In the genomic region with DNA sequence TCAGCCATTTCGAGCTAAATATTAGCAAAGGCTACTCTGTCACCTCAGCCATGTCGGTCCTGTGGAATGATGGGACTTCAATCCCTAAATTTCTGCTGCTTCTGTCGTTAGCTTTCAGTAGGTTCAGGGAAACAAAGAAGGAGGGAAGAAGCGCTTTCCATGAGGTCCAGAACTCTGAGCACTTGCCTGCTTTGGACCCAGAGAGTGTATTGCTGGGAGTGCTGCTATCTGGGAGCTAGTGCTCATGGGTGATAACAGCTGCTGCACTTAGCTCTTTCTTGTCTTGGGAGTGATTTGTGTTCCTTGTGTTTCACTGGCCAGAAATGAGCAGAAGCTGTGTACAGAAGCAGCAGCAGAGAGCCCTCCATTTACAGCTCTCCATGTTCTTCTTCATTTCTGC, we compare ENCODE assay signal across 17 cellular contexts.
DNase-seq lines count a peak whose midpoint lies in the region; ATAC-seq and TF ChIP-seq lines count a peak whose summit lies in the region.
"Had no signal": no experiment of that assay in that cellular context is flagged by ENCODE, and none has a peak within 500 bp of the region (broad histone marks: within the 10 kb centered on the region; RNA-seq: fewer than 3 reads in every experiment).

No MANE protein-coding gene starts in this region.

- TF ChIP-seq CTCF in hepatocyte (IDR thresholded peaks at IDR 0.05; ENCODE audit: poor library complexity) (no peak), parathyroid adenoma (IDR thresholded peaks at IDR 0.05) (no peak), upper lobe of left lung (IDR thresholded peaks at IDR 0.05) (no peak), chondrocyte (IDR thresholded peaks at IDR 0.05) (no peak)

- DNase-seq in NCI-H2227 (lab: John Stamatoyannopoulos, UW; ENCODE audit: unreplicated experiment) (peak; percentile 8), NCI-H2227 treated with DMSO at 0.1 percent for 48 hours (lab: John Stamatoyannopoulos, UW) (no peak), hepatocyte (ENCODE audit: low spot score) (peak; percentile 32), upper lobe of left lung (no peak), chondrocyte (ENCODE audit: low spot score) (no peak), ecto neural progenitor cell (ENCODE audit: low spot score) (no peak)
- DNase-seq: CD4-positive, CD25-positive, alpha-beta regulatory T cell; DMS53; NCI-H1417 treated with DMSO at 0.1 percent for 48 hours; NCI-H1930; NCI-H2171; NCI-H774 had no signal

- peak overlapping the region; percentile 25 for H3K27ac ChIP-seq in HUES48 (ENCODE audit: low read depth, low read length)
- H3K27ac ChIP-seq in hepatocyte, result peak overlapping the region; percentile 57
- no peak overlapping the region for H3K27ac ChIP-seq in parathyroid adenoma
- H3K27ac ChIP-seq in upper lobe of left lung, result no peak overlapping the region
- H3K27ac ChIP-seq: 22Rv1 had no signal

- no peaks in the 10 kb centered on the region for H4K20me1 ChIP-seq in hepatocyte (ENCODE audit: insufficient read depth, poor library complexity, severe bottlenecking)

- H3K4me1 ChIP-seq in HUES48 (ENCODE audit: control insufficient read depth, insufficient read depth, low read length) (peaks cover 9% of the 10 kb centered on the region), hepatocyte (ENCODE audit: insufficient read depth) (peaks cover 18% of the 10 kb centered on the region), parathyroid adenoma (no peaks in the 10 kb centered on the region), upper lobe of left lung (no peaks in the 10 kb centered on the region)

- H3K9me2 ChIP-seq in hepatocyte (replicated peaks; ENCODE audit: insufficient read depth), result no peaks in the 10 kb centered on the region

- H3K36me3 Mint-ChIP-seq in chondrocyte (ENCODE audit: low read depth), result peaks cover 2% of the 10 kb centered on the region
- H3K36me3 Mint-ChIP-seq: CD4-positive, CD25-positive, alpha-beta regulatory T cell had no signal

- H3K36me3 ChIP-seq in HUES48 (ENCODE audit: control insufficient read depth, insufficient read depth, low read length) (no peaks in the 10 kb centered on the region), hepatocyte (replicated peaks; ENCODE audit: insufficient read depth, low read depth) (no peaks in the 10 kb centered on the region), parathyroid adenoma (ENCODE audit: control insufficient read depth, insufficient read depth, low read length) (no peaks in the 10 kb centered on the region), upper lobe of left lung (no peaks in the 10 kb centered on the region)

- H3K4me2 ChIP-seq in hepatocyte (peak overlapping the region; percentile 59), parathyroid adenoma (ENCODE audit: low read length) (no peak overlapping the region)

- no peak for TF ChIP-seq POLR2A in upper lobe of left lung (IDR thresholded peaks at IDR 0.05)

- H3K9ac ChIP-seq in HUES48 (ENCODE audit: low read depth, low read length), result no peak overlapping the region
- no peak overlapping the region for H3K9ac ChIP-seq in parathyroid adenoma

- peaks cover 1% of the 10 kb centered on the region for H3K27me3 Mint-ChIP-seq in chondrocyte (ENCODE audit: low read depth)
- H3K27me3 Mint-ChIP-seq: CD4-positive, CD25-positive, alpha-beta regulatory T cell had no signal

- H3K27me3 ChIP-seq in HUES48 (ENCODE audit: control insufficient read depth, insufficient read depth, low read length), result no peaks in the 10 kb centered on the region
- H3K27me3 ChIP-seq in hepatocyte, result no peaks in the 10 kb centered on the region
- no peaks in the 10 kb centered on the region for H3K27me3 ChIP-seq in parathyroid adenoma (ENCODE audit: control insufficient read depth, insufficient read depth, low read length)
- H3K27me3 ChIP-seq in upper lobe of left lung, result no peaks in the 10 kb centered on the region

- no peaks in the 10 kb centered on the region for H3K4me1 Mint-ChIP-seq in chondrocyte (ENCODE audit: low read depth)
- H3K4me1 Mint-ChIP-seq: B cell; CD4-positive, CD25-positive, alpha-beta regulatory T cell had no signal

- H3K9me3 ChIP-seq in HUES48 (ENCODE audit: control insufficient read depth, insufficient read depth, low read length) (no peaks in the 10 kb centered on the region), hepatocyte (ENCODE audit: low read depth) (no peaks in the 10 kb centered on the region), parathyroid adenoma (ENCODE audit: control insufficient read depth, low read length) (no peaks in the 10 kb centered on the region), upper lobe of left lung (no peaks in the 10 kb centered on the region)

- H2AFZ ChIP-seq in hepatocyte (peak overlapping the region; percentile 57), parathyroid adenoma (peak overlapping the region; percentile 40)

- TF ChIP-seq EP300 in upper lobe of left lung (IDR thresholded peaks at IDR 0.05), result no peak

- H3K4me3 ChIP-seq in HUES48 (ENCODE audit: low read depth, low read length) (no peak overlapping the region), hepatocyte (no peak overlapping the region), parathyroid adenoma (ENCODE audit: low read depth, low read length) (no peak overlapping the region), upper lobe of left lung (no peak overlapping the region)
- H3K4me3 ChIP-seq: K562 had no signal

- no peak overlapping the region for H3K27ac Mint-ChIP-seq in chondrocyte (ENCODE audit: unreplicated experiment)
- H3K27ac Mint-ChIP-seq: B cell; CD4-positive, CD25-positive, alpha-beta regulatory T cell had no signal

- no peak overlapping the region for H3K4me3 Mint-ChIP-seq in chondrocyte (ENCODE audit: unreplicated experiment)
- H3K4me3 Mint-ChIP-seq: B cell; CD4-positive, CD25-positive, alpha-beta regulatory T cell had no signal

- ATAC-seq in upper lobe of left lung (ENCODE audit: low FRiP score in 2 of 2), result no peak
- ATAC-seq: K562 had no signal

- H3K79me2 ChIP-seq in hepatocyte (no peaks in the 10 kb centered on the region), parathyroid adenoma (no peaks in the 10 kb centered on the region)

- no peaks in the 10 kb centered on the region for H3K9me3 Mint-ChIP-seq in chondrocyte (ENCODE audit: low read depth)

- 34% methylated on average over 4 of the region's 4 CpGs for WGBS in hepatocyte (ENCODE audit: low lambda C conversion rate, missing lambda C conversion rate)
- 70 to 80% methylated on average over 4 of the region's 4 CpGs for WGBS in upper lobe of left lung, 2 donors

Comparison
In these comparisons a context has a peak if more than half of its experiments do, and no peak if none do; other contexts are left out.
1. DNase-seq: peak in NCI-H2227 (single experiment) and hepatocyte (single experiment); none in NCI-H2227 treated with DMSO at 0.1 percent for 48 hours (single experiment), upper lobe of left lung (0 of 2), chondrocyte (single experiment) and ecto neural progenitor cell (single experiment).
2. H3K27ac ChIP-seq: peak in HUES48 (single experiment) and hepatocyte (single experiment); none in parathyroid adenoma (single experiment) and upper lobe of left lung (0 of 4).